In genomic region chr1:51780927-51781326, GRCh38 we compare ENCODE assay signal across 22 cellular contexts.
"Had no signal": no experiment of that assay in that cellular context is flagged by ENCODE, and none has a peak within 500 bp of the region (broad histone marks: within the 10 kb centered on the region; RNA-seq: fewer than 3 reads in every experiment).

No MANE protein-coding gene starts in this region.

- DNase-seq: Karpas-422, KG1, MG63, NCI-H1092, NCI-H1105 treated with DMSO at 0.1 percent for 48 hours, NCI-H1436, NCI-H187, NCI-H2029, NCI-H2081 treated with DMSO at 0.1 percent for 48 hours, NCI-H2171, NCI-H226, NCI-H446, NCI-H510A, NCI-H524 treated with DMSO at 0.1 percent for 48 hours, NCI-H69, NCI-H774, Right ventricle myocardium superior, RPMI8226, SIG-M5 had no signal

- H3K27ac ChIP-seq: SJSA1, SK-N-MC had no signal

- H3K9me3 ChIP-seq: MG63, SJSA1 had no signal

- H3K4me1 ChIP-seq: SJSA1 had no signal

- H3K27me3 ChIP-seq: MG63, SJSA1 had no signal

- FAIRE-seq: RCC 7860 had no signal

- H3K4me3 ChIP-seq: MG63, SJSA1, SK-N-MC had no signal
